16 cellular contexts compared by ENCODE assay signal in genomic region chr1:109478806-109479205, GRCh38. TPM values are rescaled to one million over a fixed set of nuclear protein-coding genes. Genes with fewer than 3 reads are reported as not detected.
DNase-seq lines count a peak whose midpoint lies in the region; ATAC-seq, FAIRE-seq and TF ChIP-seq lines count a peak whose summit lies in the region.
"Had no signal": no experiment of that assay in that cellular context is flagged by ENCODE, and none has a peak within 500 bp of the region (broad histone marks: within the 10 kb centered on the region; RNA-seq: fewer than 3 reads in every experiment).

No MANE protein-coding gene starts in this region.

- in situ Hi-C loops in GM12878 (cut with MboI) = no loop called here

- WGBS in GM12878 (ENCODE audit: insufficient coverage, insufficient replicate concordance, low lambda C conversion rate, missing lambda C conversion rate) = 10% methylated on average over 7 of the region's 7 CpGs

- no peaks in the 10 kb centered on the region for H3K9me2 ChIP-seq in OCI-LY7 (ENCODE audit: insufficient read depth, low read length)

- intact Hi-C loops in OCI-LY7 (cut with micrococcal nuclease; ENCODE audit: unreplicated experiment) = no loop called here
- intact Hi-C loops in GM12878 (cut with micrococcal nuclease; ENCODE audit: unreplicated experiment) = no loop called here
- intact Hi-C loops in naive thymus-derived CD4-positive, alpha-beta T cell (cut with micrococcal nuclease) = no loop called here

- SMC1A ChIA-PET in GM12878 (lab: Charles Lee; ENCODE audit: uncharacterized antibody, unreplicated experiment) = no interaction called here

- H3K27ac Mint-ChIP-seq in naive thymus-derived CD4-positive, alpha-beta T cell = no peak overlapping the region
- H3K27ac Mint-ChIP-seq: activated naive CD8-positive, alpha-beta T cell treated with anti-CD3 and anti-CD28 coated beads for 36 hours; nephron had no signal

- peaks cover 0 to 6% of the 10 kb centered on the region in 2 experiments for H3K27me3 ChIP-seq in GM12878 (replicated peaks in 1 of 2; ENCODE audit: control insufficient read depth in 2 of 2, insufficient read depth in 2 of 2, low read length in 1 of 2)
- no peaks in the 10 kb centered on the region for H3K27me3 ChIP-seq in naive thymus-derived CD4-positive, alpha-beta T cell (ENCODE audit: control insufficient read depth in 2 of 2, insufficient read depth in 2 of 2, low read length in 2 of 2)
- H3K27me3 ChIP-seq: tibial nerve had no signal

- peak; percentile 29 for DNase-seq in SIG-M5 treated with dmso at 0.1 percent for 504 hours (lab: John Stamatoyannopoulos, UW; ENCODE audit: unreplicated experiment)
- no peak for DNase-seq in SIG-M5 (lab: John Stamatoyannopoulos, UW)
- DNase-seq in OCI-LY7 (ENCODE audit: low spot score) = peak; percentile 38
- no peak for DNase-seq in GM12878 (ENCODE audit: low read depth, low spot score)
- peak in 6 of 9 donors; percentile 36 to 56 (median 45) for DNase-seq in naive thymus-derived CD4-positive, alpha-beta T cell
- no peak for DNase-seq in cortex of kidney (lab: John Stamatoyannopoulos, UW)
- DNase-seq in DMS153 (lab: John Stamatoyannopoulos, UW) = no peak
- DNase-seq: activated naive CD8-positive, alpha-beta T cell treated with anti-CD3 and anti-CD28 coated beads for 36 hours; NCI-H1105; NCI-H524 treated with DMSO at 0.1 percent for 48 hours had no signal

- no peaks in the 10 kb centered on the region for H3K9me3 ChIP-seq in OCI-LY7 (ENCODE audit: low read length)
- H3K9me3 ChIP-seq in GM12878 (replicated peaks; ENCODE audit: control insufficient read depth, insufficient read depth, low read length) = no peaks in the 10 kb centered on the region
- H3K9me3 ChIP-seq in naive thymus-derived CD4-positive, alpha-beta T cell (ENCODE audit: control insufficient read depth in 2 of 3, low read length in 3 of 3) = no peaks in the 10 kb centered on the region
- H3K9me3 ChIP-seq: tibial nerve had no signal

- CTCF ChIA-PET in OCI-LY7 (lab: Charles Lee; ENCODE audit: unreplicated experiment) (no interaction called here), GM12878 (lab: Yijun Ruan, JAX) (interaction anchor here (1.5 to 2.1 kb wide), 2 partner anchors 12 to 54 kb away, joined by 6 to 17 read pairs; no protein-coding TSS in a partner anchor)
- CTCF ChIA-PET in naive thymus-derived CD4-positive, alpha-beta T cell (lab: Charles Lee) = interaction anchor here (0.6 to 1.1 kb wide), 2 partner anchors 19 to 53 kb away, joined by 3 to 4 read pairs; no protein-coding TSS in a partner anchor

- BruUV-seq in OCI-LY7 (replicated peaks; lab: Mats Ljungman, UMichigan) (no TSS peak), GM12878 (replicated peaks; lab: Mats Ljungman, UMichigan) (no TSS peak)

- H3K4me1 Mint-ChIP-seq in naive thymus-derived CD4-positive, alpha-beta T cell = peaks cover 15 to 22% (median 20%) of the 10 kb centered on the region in 7 donors

- H3K4me3 ChIP-seq in OCI-LY7 (ENCODE audit: low read depth, low read length, poor library complexity, severe bottlenecking) (no peak overlapping the region), GM12878 (no peak overlapping the region)
- H3K4me3 ChIP-seq in naive thymus-derived CD4-positive, alpha-beta T cell (ENCODE audit: low read length) = no peak overlapping the region
- H3K4me3 ChIP-seq: tibial nerve had no signal

- no peak overlapping the region for H3K9ac ChIP-seq in GM12878 (ENCODE audit: control insufficient read depth, insufficient read depth, low read length)

- POLR2A ChIA-PET in OCI-LY7 (lab: Charles Lee) = no interaction called here
- POLR2A ChIA-PET in GM12878 (lab: Charles Lee) = interaction anchor here (0.6 kb wide), 1 partner anchor 208 kb away, joined by 4 read pairs; no protein-coding TSS in a partner anchor
- POLR2A ChIA-PET in naive thymus-derived CD4-positive, alpha-beta T cell (lab: Charles Lee) = no interaction called here

- no peak for TF ChIP-seq CTCF in OCI-LY7 (conservative IDR thresholded peaks at IDR 0.05; ENCODE audit: low read length)
- no peak for TF ChIP-seq CTCF in GM12878 (IDR thresholded peaks at IDR 0.05 in 2 of 3, conservative IDR thresholded peaks at IDR 0.05 in 1 of 3; ENCODE audit: control insufficient read depth in 2 of 3, extremely low read depth in 1 of 3, insufficient read depth in 1 of 3, low read depth in 3 of 3, low read length in 3 of 3)

- peaks cover 0 to 4% (median 0%) of the 10 kb centered on the region in 5 donors for H3K36me3 Mint-ChIP-seq in naive thymus-derived CD4-positive, alpha-beta T cell
- H3K36me3 Mint-ChIP-seq: activated naive CD8-positive, alpha-beta T cell treated with anti-CD3 and anti-CD28 coated beads for 36 hours had no signal

- no peak for TF ChIP-seq RAD21 in GM12878 (IDR thresholded peaks at IDR 0.05; ENCODE audit: insufficient read depth, low read depth, low read length)

- H3K79me2 ChIP-seq in OCI-LY7 (ENCODE audit: insufficient read depth, low read depth, low read length) (no peaks in the 10 kb centered on the region), GM12878 (ENCODE audit: control insufficient read depth, insufficient read depth, low read length) (no peaks in the 10 kb centered on the region)

- no peak overlapping the region for H3K4me2 ChIP-seq in OCI-LY7 (ENCODE audit: low read length)
- H3K4me2 ChIP-seq in GM12878 (ENCODE audit: control insufficient read depth, insufficient read depth) = no peak overlapping the region

- TF ChIP-seq POLR2A in GM12878 (IDR thresholded peaks at IDR 0.05; ENCODE audit: low read depth, low read length) = no peak

- H3K4me1 ChIP-seq in OCI-LY7 (ENCODE audit: insufficient read depth, low read length, poor library complexity, severe bottlenecking) (peaks cover 6% of the 10 kb centered on the region), GM12878 (ENCODE audit: control insufficient read depth, insufficient read depth, low read length) (peaks cover 4% of the 10 kb centered on the region)
- H3K4me1 ChIP-seq in naive thymus-derived CD4-positive, alpha-beta T cell (ENCODE audit: control insufficient read depth in 2 of 2, insufficient read depth in 2 of 2, low read length in 2 of 2) = peaks cover 0 to 5% of the 10 kb centered on the region in 2 donors

- TF ChIP-seq EP300 in GM12878 (IDR thresholded peaks at IDR 0.05; ENCODE audit: borderline replicate concordance in 1 of 2, control insufficient read depth in 1 of 2, low read depth in 2 of 2, low read length in 2 of 2) = no peak

- H3K27ac ChIP-seq in OCI-LY7 (ENCODE audit: low read depth, low read length, poor library complexity, severe bottlenecking) (no peak overlapping the region), GM12878 (ENCODE audit: control insufficient read depth, insufficient read depth) (no peak overlapping the region)
- no peak overlapping the region for H3K27ac ChIP-seq in naive thymus-derived CD4-positive, alpha-beta T cell (ENCODE audit: low read depth, low read length)
- H3K27ac ChIP-seq: tibial nerve had no signal

- H3K9me3 Mint-ChIP-seq in naive thymus-derived CD4-positive, alpha-beta T cell = no peaks in the 10 kb centered on the region
- H3K9me3 Mint-ChIP-seq: activated naive CD8-positive, alpha-beta T cell treated with anti-CD3 and anti-CD28 coated beads for 36 hours; dendritic cell treated with granulocyte-macrophage colony-stimulating factor and Interleukin-4, amounts not matched to agents 40 ng/mL and 50 ng/mL, for 4 days; nephron had no signal

- peak; percentile 37 for ATAC-seq in GM12878
- no peak for ATAC-seq in naive thymus-derived CD4-positive, alpha-beta T cell
- no peak for ATAC-seq in HG03139 (IDR thresholded peaks at IDR 0.05; ENCODE audit: unreplicated experiment)

- no peak overlapping the region for H2AFZ ChIP-seq in OCI-LY7 (ENCODE audit: low read length)
- no peak overlapping the region for H2AFZ ChIP-seq in GM12878 (ENCODE audit: control insufficient read depth, low read depth, low read length)

- FAIRE-seq in GM12878 (lab: Jason Lieb, UNC) = no peak
- FAIRE-seq: A204.1, D721Med had no signal

- H4K20me1 ChIP-seq in OCI-LY7 (ENCODE audit: insufficient read depth, low read length) (no peaks in the 10 kb centered on the region), GM12878 (ENCODE audit: control insufficient read depth, insufficient read depth) (no peaks in the 10 kb centered on the region)

- H3K36me3 ChIP-seq in OCI-LY7 (ENCODE audit: insufficient read depth, low read length) (no peaks in the 10 kb centered on the region), GM12878 (ENCODE audit: control insufficient read depth in 2 of 2, insufficient read depth in 2 of 2, low read length in 1 of 2) (no peaks in the 10 kb centered on the region)
- H3K36me3 ChIP-seq in naive thymus-derived CD4-positive, alpha-beta T cell (ENCODE audit: control insufficient read depth in 2 of 3, insufficient read depth in 3 of 3, low read length in 3 of 3) = no peaks in the 10 kb centered on the region
- H3K36me3 ChIP-seq: tibial nerve had no signal

- RAD21 ChIA-PET in GM12878 (lab: Charles Lee; ENCODE audit: unreplicated experiment) = interaction anchor here (1.2 kb wide), 1 partner anchor 53 kb away, joined by 3 read pairs; no protein-coding TSS in a partner anchor

- H3K4me3 Mint-ChIP-seq in naive thymus-derived CD4-positive, alpha-beta T cell = no peak overlapping the region
- H3K4me3 Mint-ChIP-seq: activated naive CD8-positive, alpha-beta T cell treated with anti-CD3 and anti-CD28 coated beads for 36 hours; dendritic cell treated with granulocyte-macrophage colony-stimulating factor and Interleukin-4, amounts not matched to agents 40 ng/mL and 50 ng/mL, for 4 days; nephron had no signal

- peaks cover 7 to 48% (median 25%) of the 10 kb centered on the region in 5 donors for H3K27me3 Mint-ChIP-seq in naive thymus-derived CD4-positive, alpha-beta T cell

RNA-seq across cellular contexts. Expression of gene ATXN7L2, which starts 4.9 kb away (rescaled TPM):
- 6.5 and 13.1 TPM in 2 replicates for total RNA-seq in OCI-LY7 (2014; rRNA removed; shearing (Covaris generic))
- total RNA-seq in OCI-LY7 (2022) = 8.2 and 9.6 TPM in 2 replicates
- total RNA-seq in GM12878 (2013; cell fraction: nucleolus; rRNA removed) = 17.6 and 17.8 TPM in 2 replicates
- 5.0 and 5.5 TPM in 2 replicates for total RNA-seq in GM12878 (2014; rRNA removed)
- total RNA-seq in GM12878 (2014; rRNA removed; fragmentation: Illumina TruSeq; extraction: Trizol) = 2.8 TPM in 2 replicates
- 7.4 and 8.3 TPM in 2 replicates for total RNA-seq in GM12878 (2021)
- polyA plus RNA-seq in GM12878 (2011; ENCODE audit: low read depth) = 2.0 TPM
- polyA plus RNA-seq in GM12878 (2011; rRNA removed) = 2.0 and 4.4 TPM in 2 replicates
- polyA plus RNA-seq in GM12878 (2011; cell fraction: cytosol; rRNA removed) = 7.4 and 10.4 TPM in 2 replicates
- polyA plus RNA-seq in GM12878 (2011; cell fraction: nucleus; rRNA removed) = 44.0 and 45.2 TPM in 2 replicates
- polyA plus RNA-seq in GM12878 (2012) = 4.8 and 5.5 TPM in 2 replicates
- polyA plus RNA-seq in GM12878 (2014; fragmentation: Illumina TruSeq; extraction: Trizol) = 1.4 and 3.3 TPM in 2 replicates
- polyA plus RNA-seq in GM12878 (2014; fragmentation: Nextera tagmentation; extraction: Ambion mirVana) = under 1 TPM; 0.27 to 0.80 TPM
- polyA plus RNA-seq in GM12878 (2014; rRNA removed) = 6.2 and 7.4 TPM in 2 replicates
- 1 to 10 TPM; 5.8 to 7.3 TPM for polyA plus RNA-seq in GM12878 (2016; fragmentation: Nextera tagmentation; extraction: Ambion mirVana)
- polyA minus RNA-seq in GM12878 (2011; rRNA and poly(A)+ RNA removed) = 3.1 and 7.4 TPM in 2 replicates
- polyA minus RNA-seq in GM12878 (2011; cell fraction: cytosol; rRNA and poly(A)+ RNA removed) = 2.9 and 4.5 TPM in 2 replicates
- 11.7 and 17.6 TPM in 2 replicates for polyA minus RNA-seq in GM12878 (2011; cell fraction: nucleus; rRNA and poly(A)+ RNA removed)
- 10 to 100 TPM; 10.5 to 12.8 (median 11.7) TPM for total RNA-seq in naive thymus-derived CD4-positive, alpha-beta T cell
- 10 to 100 TPM in 1 of 2 donors, 1 to 10 TPM in 1; 4.9 to 15.2 TPM for polyA plus RNA-seq in naive thymus-derived CD4-positive, alpha-beta T cell

RNA-seq across cellular contexts. Expression of gene SYPL2, which starts 12.5 kb away (rescaled TPM):
- total RNA-seq in OCI-LY7 (2014; rRNA removed; shearing (Covaris generic)) = not detected in 2 replicates
- total RNA-seq in OCI-LY7 (2022) = not detected in 2 replicates
- 2.8 and 3.9 TPM in 2 replicates for total RNA-seq in GM12878 (2013; cell fraction: nucleolus; rRNA removed)
- total RNA-seq in GM12878 (2014; rRNA removed) = not detected in 2 replicates
- 0.04 TPM in 1 of 2 replicates, not detected in the other for total RNA-seq in GM12878 (2014; rRNA removed; fragmentation: Illumina TruSeq; extraction: Trizol)
- total RNA-seq in GM12878 (2021) = 0.08 TPM in 1 of 2 replicates, not detected in the other
- 0.07 TPM for polyA plus RNA-seq in GM12878 (2011; ENCODE audit: low read depth)
- polyA plus RNA-seq in GM12878 (2011; rRNA removed) = 0.04 and 0.11 TPM in 2 replicates
- 0.01 and 0.05 TPM in 2 replicates for polyA plus RNA-seq in GM12878 (2011; cell fraction: cytosol; rRNA removed)
- polyA plus RNA-seq in GM12878 (2011; cell fraction: nucleus; rRNA removed) = 0.45 and 0.50 TPM in 2 replicates
- polyA plus RNA-seq in GM12878 (2012) = 0.13 and 0.14 TPM in 2 replicates
- polyA plus RNA-seq in GM12878 (2014; fragmentation: Illumina TruSeq; extraction: Trizol) = 0.06 and 0.08 TPM in 2 replicates
- under 1 TPM in 1 of 2 experiments, not detected in 1; 0.05 TPM for polyA plus RNA-seq in GM12878 (2014; fragmentation: Nextera tagmentation; extraction: Ambion mirVana)
- polyA plus RNA-seq in GM12878 (2014; rRNA removed) = 0.03 and 0.09 TPM in 2 replicates
- polyA plus RNA-seq in GM12878 (2016; fragmentation: Nextera tagmentation; extraction: Ambion mirVana) = under 1 TPM in 1 of 2 experiments, not detected in 1; 0.04 TPM
- polyA minus RNA-seq in GM12878 (2011; rRNA and poly(A)+ RNA removed) = 0.05 and 0.15 TPM in 2 replicates
- polyA minus RNA-seq in GM12878 (2011; cell fraction: cytosol; rRNA and poly(A)+ RNA removed) = not detected in 2 replicates
- 0.12 TPM in 1 of 2 replicates, not detected in the other for polyA minus RNA-seq in GM12878 (2011; cell fraction: nucleus; rRNA and poly(A)+ RNA removed)
- total RNA-seq in naive thymus-derived CD4-positive, alpha-beta T cell = not detected
- under 1 TPM in 1 of 2 donors, not detected in 1; 0.43 TPM for polyA plus RNA-seq in naive thymus-derived CD4-positive, alpha-beta T cell
- total RNA-seq: activated naive CD8-positive, alpha-beta T cell treated with anti-CD3 and anti-CD28 coated beads for 36 hours had no signal

RNA-seq across cellular contexts. Expression of gene CYB561D1, which starts 15.1 kb away (rescaled TPM):
- total RNA-seq in OCI-LY7 (2014; rRNA removed; shearing (Covaris generic)) = 5.8 and 6.2 TPM in 2 replicates
- total RNA-seq in OCI-LY7 (2022) (10.5 and 11.3 TPM in 2 replicates), GM12878 (2014; rRNA removed) (3.3 TPM in 2 replicates), GM12878 (2014; rRNA removed; fragmentation: Illumina TruSeq; extraction: Trizol) (2.5 and 3.2 TPM in 2 replicates), GM12878 (2021) (5.9 and 6.2 TPM in 2 replicates)
- total RNA-seq in GM12878 (2013; cell fraction: nucleolus; rRNA removed) = 16.8 and 17.3 TPM in 2 replicates
- 4.9 TPM for polyA plus RNA-seq in GM12878 (2011; ENCODE audit: low read depth)
- polyA plus RNA-seq in GM12878 (2011; rRNA removed) (7.5 and 9.0 TPM in 2 replicates), GM12878 (2014; fragmentation: Illumina TruSeq; extraction: Trizol) (3.4 and 3.7 TPM in 2 replicates), GM12878 (2014; fragmentation: Nextera tagmentation; extraction: Ambion mirVana) (1 to 10 TPM in 1 of 2 experiments, under 1 TPM in 1; 0.68 to 1.0 TPM), GM12878 (2014; rRNA removed) (5.0 and 5.5 TPM in 2 replicates), GM12878 (2016; fragmentation: Nextera tagmentation; extraction: Ambion mirVana) (1 to 10 TPM; 3.2 to 3.3 TPM)
- 10.0 and 13.9 TPM in 2 replicates for polyA plus RNA-seq in GM12878 (2011; cell fraction: cytosol; rRNA removed)
- polyA plus RNA-seq in GM12878 (2011; cell fraction: nucleus; rRNA removed) = 12.1 and 15.3 TPM in 2 replicates
- polyA plus RNA-seq in GM12878 (2012) = 6.4 and 8.0 TPM in 2 replicates
- polyA minus RNA-seq in GM12878 (2011; rRNA and poly(A)+ RNA removed) = 8.9 and 15.8 TPM in 2 replicates
- 2.7 and 4.0 TPM in 2 replicates for polyA minus RNA-seq in GM12878 (2011; cell fraction: cytosol; rRNA and poly(A)+ RNA removed)
- 6.9 and 12.7 TPM in 2 replicates for polyA minus RNA-seq in GM12878 (2011; cell fraction: nucleus; rRNA and poly(A)+ RNA removed)
- total RNA-seq in naive thymus-derived CD4-positive, alpha-beta T cell = 10 to 100 TPM; 19.6 to 41.5 (median 24.1) TPM
- polyA plus RNA-seq in naive thymus-derived CD4-positive, alpha-beta T cell = 10 to 100 TPM; 13.5 to 25.3 TPM

RNA-seq across cellular contexts. Expression of gene AMIGO1, which starts 30.7 kb away (rescaled TPM):
- 0.16 and 0.33 TPM in 2 replicates for total RNA-seq in OCI-LY7 (2014; rRNA removed; shearing (Covaris generic))
- total RNA-seq in OCI-LY7 (2022) (0.15 and 0.17 TPM in 2 replicates), GM12878 (2014; rRNA removed) (0.06 and 0.22 TPM in 2 replicates), GM12878 (2014; rRNA removed; fragmentation: Illumina TruSeq; extraction: Trizol) (0.04 and 0.09 TPM in 2 replicates), GM12878 (2021) (0.27 and 0.28 TPM in 2 replicates)
- 1.5 and 1.7 TPM in 2 replicates for total RNA-seq in GM12878 (2013; cell fraction: nucleolus; rRNA removed)
- polyA plus RNA-seq in GM12878 (2011; ENCODE audit: low read depth) = 0.33 TPM
- polyA plus RNA-seq in GM12878 (2011; rRNA removed) (0.08 and 0.10 TPM in 2 replicates), GM12878 (2014; fragmentation: Illumina TruSeq; extraction: Trizol) (0.07 and 0.11 TPM in 2 replicates), GM12878 (2014; fragmentation: Nextera tagmentation; extraction: Ambion mirVana) (under 1 TPM; 0.02 to 0.11 TPM), GM12878 (2014; rRNA removed) (0.11 TPM in 1 of 2 replicates, not detected in the other), GM12878 (2016; fragmentation: Nextera tagmentation; extraction: Ambion mirVana) (under 1 TPM; 0.08 to 0.26 TPM)
- 0.07 and 0.10 TPM in 2 replicates for polyA plus RNA-seq in GM12878 (2011; cell fraction: cytosol; rRNA removed)
- polyA plus RNA-seq in GM12878 (2011; cell fraction: nucleus; rRNA removed) = 0.15 and 0.19 TPM in 2 replicates
- 0.28 and 0.38 TPM in 2 replicates for polyA plus RNA-seq in GM12878 (2012)
- 0.05 and 0.07 TPM in 2 replicates for polyA minus RNA-seq in GM12878 (2011; rRNA and poly(A)+ RNA removed)
- not detected in 2 replicates for polyA minus RNA-seq in GM12878 (2011; cell fraction: cytosol; rRNA and poly(A)+ RNA removed)
- polyA minus RNA-seq in GM12878 (2011; cell fraction: nucleus; rRNA and poly(A)+ RNA removed) = 0.10 and 0.12 TPM in 2 replicates
- 10 to 100 TPM in 3 of 5 experiments, 1 to 10 TPM in 2; 2.9 to 42.2 (median 17.7) TPM for total RNA-seq in naive thymus-derived CD4-positive, alpha-beta T cell
- polyA plus RNA-seq in naive thymus-derived CD4-positive, alpha-beta T cell = 10 to 100 TPM; 17.4 to 36.2 TPM

RNA-seq across cellular contexts. Expression of gene PSMA5, which starts 52.6 kb away (rescaled TPM):
- total RNA-seq in OCI-LY7 (2014; rRNA removed; shearing (Covaris generic)) = 46.3 and 53.3 TPM in 2 replicates
- total RNA-seq in OCI-LY7 (2022) (141 and 152 TPM in 2 replicates), GM12878 (2014; rRNA removed) (58.7 and 68.4 TPM in 2 replicates), GM12878 (2014; rRNA removed; fragmentation: Illumina TruSeq; extraction: Trizol) (89.3 and 96.9 TPM in 2 replicates), GM12878 (2021) (166 and 170 TPM in 2 replicates)
- total RNA-seq in GM12878 (2013; cell fraction: nucleolus; rRNA removed) = 44.7 and 51.5 TPM in 2 replicates
- 70.3 TPM for polyA plus RNA-seq in GM12878 (2011; ENCODE audit: low read depth)
- polyA plus RNA-seq in GM12878 (2011; rRNA removed) (203 and 210 TPM in 2 replicates), GM12878 (2014; fragmentation: Illumina TruSeq; extraction: Trizol) (146 and 154 TPM in 2 replicates), GM12878 (2014; fragmentation: Nextera tagmentation; extraction: Ambion mirVana) (100 to 1,000 TPM; 267 to 271 TPM), GM12878 (2014; rRNA removed) (124 and 141 TPM in 2 replicates), GM12878 (2016; fragmentation: Nextera tagmentation; extraction: Ambion mirVana) (100 to 1,000 TPM; 235 to 250 TPM)
- polyA plus RNA-seq in GM12878 (2011; cell fraction: cytosol; rRNA removed) = 138 and 147 TPM in 2 replicates
- polyA plus RNA-seq in GM12878 (2011; cell fraction: nucleus; rRNA removed) = 80.0 and 90.5 TPM in 2 replicates
- 98.8 and 101 TPM in 2 replicates for polyA plus RNA-seq in GM12878 (2012)
- polyA minus RNA-seq in GM12878 (2011; rRNA and poly(A)+ RNA removed) = 119 and 123 TPM in 2 replicates
- polyA minus RNA-seq in GM12878 (2011; cell fraction: cytosol; rRNA and poly(A)+ RNA removed) = 49.6 and 52.4 TPM in 2 replicates
- polyA minus RNA-seq in GM12878 (2011; cell fraction: nucleus; rRNA and poly(A)+ RNA removed) = 24.2 and 33.5 TPM in 2 replicates
- 100 to 1,000 TPM in 1 of 5 experiments, 10 to 100 TPM in 4; 38.3 to 203 (median 70.7) TPM for total RNA-seq in naive thymus-derived CD4-positive, alpha-beta T cell
- polyA plus RNA-seq in naive thymus-derived CD4-positive, alpha-beta T cell = 10 to 100 TPM; 80.0 to 81.9 TPM

Comparison
In these comparisons a context has a peak if more than half of its experiments do, and no peak if none do; other contexts are left out.
1. DNase-seq: peak in SIG-M5 treated with dmso at 0.1 percent for 504 hours (single experiment), OCI-LY7 (single experiment) and naive thymus-derived CD4-positive, alpha-beta T cell (6 of 9); none in SIG-M5 (single experiment), GM12878 (single experiment), cortex of kidney (single experiment) and DMS153 (single experiment).